9 cellular contexts compared by ENCODE assay signal in the genomic region with DNA sequence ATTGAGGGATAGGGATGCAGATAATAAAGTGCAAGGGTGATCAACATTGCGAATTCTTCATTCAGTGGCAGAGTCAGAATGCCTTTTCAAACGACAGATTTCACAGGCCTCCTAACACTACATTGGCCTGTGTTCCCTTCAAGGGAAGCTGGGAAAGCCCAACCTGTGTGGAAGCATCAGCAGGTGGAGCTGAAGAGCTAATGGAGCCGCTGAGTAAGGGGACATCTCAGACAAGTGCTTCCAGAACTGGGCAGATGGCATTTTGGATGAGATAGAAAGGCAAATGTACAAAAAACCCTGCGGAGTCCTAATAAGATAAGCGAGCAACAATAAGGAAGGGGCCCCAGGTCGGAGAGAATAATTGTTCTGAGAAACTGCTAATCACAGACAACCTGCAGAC. TPM values are rescaled to one million over a fixed set of nuclear protein-coding genes. Genes with fewer than 3 reads are reported as not detected.
DNase-seq lines count a peak whose midpoint lies in the region; ATAC-seq and TF ChIP-seq lines count a peak whose summit lies in the region.
"Had no signal": no experiment of that assay in that cellular context is flagged by ENCODE, and none has a peak within 500 bp of the region (broad histone marks: within the 10 kb centered on the region; RNA-seq: fewer than 3 reads in every experiment).

No MANE protein-coding gene starts in this region.

- no peaks in the 10 kb centered on the region for H3K79me2 ChIP-seq in PC-3 (ENCODE audit: low read length)

- no peak overlapping the region for H3K27ac Mint-ChIP-seq in T-helper 17 cell

- H3K27ac ChIP-seq in PC-3 (ENCODE audit: low read length) (no peak overlapping the region), cardiac muscle cell (no peak overlapping the region)

- H3K27me3 ChIP-seq in PC-3 (ENCODE audit: low read length): peaks cover 39% of the 10 kb centered on the region
- peaks cover 3% of the 10 kb centered on the region for H3K27me3 ChIP-seq in cardiac muscle cell

- H3K9me2 ChIP-seq in PC-3 (replicated peaks; ENCODE audit: low read length): no peaks in the 10 kb centered on the region

- no peak overlapping the region for H3K4me3 Mint-ChIP-seq in T-helper 17 cell

- no peaks in the 10 kb centered on the region for H4K20me1 ChIP-seq in PC-3 (ENCODE audit: low read length)

- POLR2A ChIA-PET in AG04449 (lab: Yijun Ruan, JAX) (no interaction called here), PC-3 (lab: Charles Lee; ENCODE audit: unreplicated experiment) (no interaction called here)

- ATAC-seq in PC-3 (peak; percentile 89), T-helper 17 cell (no peak), GM19324 (IDR thresholded peaks at IDR 0.05; ENCODE audit: low FRiP score, unreplicated experiment) (no peak)

- H3F3A ChIP-seq in PC-3 (ENCODE audit: low read length, unreplicated experiment): no peaks in the 10 kb centered on the region

- intact Hi-C loops in PC-3 (cut with micrococcal nuclease): loop anchor here (1.0 kb wide), 2 partner anchors 138 to 173 kb away; no protein-coding TSS in a partner anchor

- CTCF ChIA-PET in AG04449 (lab: Yijun Ruan, JAX): interaction anchor here (0.7 to 6.3 kb wide), 9 partner anchors 10 to 173 kb away, joined by 3 to 59 read pairs (median 3); no protein-coding TSS in a partner anchor
- CTCF ChIA-PET in PC-3 (lab: Charles Lee): interaction anchor here (0.6 to 1.5 kb wide), 2 partner anchors 153 to 173 kb away, joined by 4 read pairs; no protein-coding TSS in a partner anchor

- H3K4me1 ChIP-seq in PC-3 (ENCODE audit: insufficient read depth, low read length) (no peaks in the 10 kb centered on the region), cardiac muscle cell (ENCODE audit: low read depth) (no peaks in the 10 kb centered on the region)

- TF ChIP-seq CTCF in AG04449 (IDR thresholded peaks at IDR 0.05; ENCODE audit: insufficient read depth, low read length, missing control alignments) (peak; percentile 48), GM13977 (IDR thresholded peaks at IDR 0.05; ENCODE audit: extremely low read depth, insufficient read depth, missing control alignments) (peak; percentile 57), PC-3 (conservative IDR thresholded peaks at IDR 0.05; ENCODE audit: low read depth, low read length) (peak; percentile 63), cardiac muscle cell (IDR thresholded peaks at IDR 0.05; ENCODE audit: low read depth, low read length) (peak; percentile 43)

- no peaks in the 10 kb centered on the region for H3K36me3 Mint-ChIP-seq in T-helper 17 cell (ENCODE audit: low read depth)

- BruUV-seq in PC-3 (replicated peaks; lab: Mats Ljungman, UMichigan): no TSS peak

- no peaks in the 10 kb centered on the region for H3K36me3 ChIP-seq in PC-3 (ENCODE audit: low read depth, low read length)
- no peaks in the 10 kb centered on the region for H3K36me3 ChIP-seq in cardiac muscle cell

- in situ Hi-C loops in GM13977 (cut with MboI; ENCODE audit: low pct_unique_long_range_greater_than_20kb, low sequenced_read_pairs, unreplicated experiment): no loop called here

- peaks cover 53% of the 10 kb centered on the region for H3K27me3 Mint-ChIP-seq in T-helper 17 cell

- H3K9me3 ChIP-seq in PC-3 (ENCODE audit: low read length) (no peaks in the 10 kb centered on the region), cardiac muscle cell (ENCODE audit: low read depth) (no peaks in the 10 kb centered on the region), T-helper 17 cell (ENCODE audit: control insufficient read depth, low read length, poor library complexity, severe bottlenecking) (no peaks in the 10 kb centered on the region)

- no peaks in the 10 kb centered on the region for H3K4me1 Mint-ChIP-seq in T-helper 17 cell

- H3K4me2 ChIP-seq in PC-3 (ENCODE audit: low read length): no peak overlapping the region

- H3K9ac ChIP-seq in PC-3 (ENCODE audit: low read length): no peak overlapping the region

- no peak overlapping the region for H2AFZ ChIP-seq in PC-3 (ENCODE audit: low read length)

- H3K4me3 ChIP-seq in AG04449 (ENCODE audit: low read depth, low read length): no peak overlapping the region
- no peak overlapping the region for H3K4me3 ChIP-seq in PC-3 (ENCODE audit: low read length)
- H3K4me3 ChIP-seq in cardiac muscle cell: no peak overlapping the region

- DNase-seq in AG04449 (ENCODE audit: low read depth, low spot score) (no peak), GM13977 (ENCODE audit: low spot score) (no peak), PC-3 (peak; percentile 51), cardiac muscle cell (ENCODE audit: low read depth in 1 of 2, low spot score in 1 of 2) (peak; percentile 29 to 60), T-helper 17 cell (no peak), NCI-H187 (lab: John Stamatoyannopoulos, UW) (no peak)
- DNase-seq in activated T-cell treated with anti-CD3 and anti-CD28 coated beads, Interleukin-2, amount 50 U/mL, for 1 hour: no peak

RNA-seq across cellular contexts. Expression of gene SLC24A5, which starts 8.5 kb away (rescaled TPM):
- not detected in 2 replicates for total RNA-seq in PC-3 (2014; rRNA removed)
- total RNA-seq in cardiac muscle cell: not detected in 2 replicates
- polyA plus RNA-seq in cardiac muscle cell: 0.05 TPM in 1 of 2 replicates, not detected in the other
- total RNA-seq in T-helper 17 cell: not detected
- total RNA-seq: RPMI7951 had no signal

Comparison
In these comparisons a context has a peak if more than half of its experiments do, and no peak if none do; other contexts are left out.
1. DNase-seq: peak in PC-3 (single experiment) and cardiac muscle cell (2 of 2); none in AG04449 (single experiment), GM13977 (single experiment), T-helper 17 cell (0 of 3), NCI-H187 (0 of 2) and activated T-cell treated with anti-CD3 and anti-CD28 coated beads, Interleukin-2, amount 50 U/mL, for 1 hour (single experiment).
2. Peak in every context shown above with its lines, with median percentiles within 50 percentile points of each other: CTCF ChIP-seq.